8 cellular contexts compared by ENCODE assay signal in genomic region chr19:12954150-12954962, GRCh38. TPM values are rescaled to one million over a fixed set of nuclear protein-coding genes. Genes with fewer than 3 reads are reported as not detected.
DNase-seq lines count a peak whose midpoint lies in the region; ATAC-seq and TF ChIP-seq lines count a peak whose summit lies in the region.
"Had no signal": no experiment of that assay in that cellular context is flagged by ENCODE, and none has a peak within 500 bp of the region (broad histone marks: within the 10 kb centered on the region; RNA-seq: fewer than 3 reads in every experiment).

No MANE protein-coding gene starts in this region.

- peak overlapping the region in 1 of 2 experiments; percentile 12; a peak in 1 of 4 replicates for H3K4me3 ChIP-seq in DND-41 (ENCODE audit: low read depth in 1 of 2, low read length in 2 of 2)
- H3K4me3 ChIP-seq in MM.1S (ENCODE audit: low read length), result no peak overlapping the region
- no peak overlapping the region for H3K4me3 ChIP-seq in colonic mucosa

- H3K79me2 ChIP-seq in DND-41 (ENCODE audit: insufficient read depth, low read length) (peaks cover 75% of the 10 kb centered on the region), MM.1S (ENCODE audit: low read length) (peaks cover 66% of the 10 kb centered on the region)

- H3K27ac Mint-ChIP-seq in progenitor cell of endocrine pancreas, result peak overlapping the region; percentile 13

- H3K27me3 Mint-ChIP-seq in progenitor cell of endocrine pancreas, result no peaks in the 10 kb centered on the region

- H3K27ac ChIP-seq in DND-41 (ENCODE audit: low read length), result peak overlapping the region; percentile 43; the same call in 1 of the 2 replicates
- H3K27ac ChIP-seq in MM.1S (ENCODE audit: low read length), result peak overlapping the region; percentile 40; the same call in 1 of the 2 replicates
- peak overlapping the region; percentile 47 for H3K27ac ChIP-seq in colonic mucosa

- H3K27me3 ChIP-seq in DND-41 (ENCODE audit: insufficient read depth, low read length, poor library complexity) (no peaks in the 10 kb centered on the region), MM.1S (replicated peaks; ENCODE audit: insufficient read depth, low read length) (no peaks in the 10 kb centered on the region), colonic mucosa (no peaks in the 10 kb centered on the region)

- H3K36me3 ChIP-seq in DND-41 (ENCODE audit: insufficient read depth, low read length) (peaks cover 69% of the 10 kb centered on the region), MM.1S (replicated peaks; ENCODE audit: insufficient read depth, low read length) (peaks cover 6% of the 10 kb centered on the region; the same call in 1 of the 2 replicates), colonic mucosa (peaks cover 5% of the 10 kb centered on the region)

- H3K9me3 ChIP-seq in DND-41 (ENCODE audit: insufficient read depth, low read length, severe bottlenecking) (no peaks in the 10 kb centered on the region), MM.1S (replicated peaks; ENCODE audit: insufficient read depth, low read length) (no peaks in the 10 kb centered on the region), colonic mucosa (no peaks in the 10 kb centered on the region)

- peaks cover 37% of the 10 kb centered on the region for H3F3A ChIP-seq in MM.1S (ENCODE audit: insufficient read depth, low read length)

- H3K4me1 ChIP-seq in DND-41 (ENCODE audit: insufficient read depth, low read length), result peaks cover 49% of the 10 kb centered on the region
- H3K4me1 ChIP-seq in MM.1S (ENCODE audit: low read length), result peaks cover 24% of the 10 kb centered on the region
- peaks cover 6% of the 10 kb centered on the region for H3K4me1 ChIP-seq in colonic mucosa

- no peaks in the 10 kb centered on the region for H3K9me2 ChIP-seq in MM.1S (replicated peaks; ENCODE audit: insufficient read depth, low read length)

- ATAC-seq in DND-41 (ENCODE audit: insufficient read depth, low read depth) (no peak), GM19351 (IDR thresholded peaks at IDR 0.05; ENCODE audit: unreplicated experiment) (no peak), HG03457 (IDR thresholded peaks at IDR 0.05; ENCODE audit: unreplicated experiment) (no peak)

- no peak for TF ChIP-seq CTCF in DND-41 (IDR thresholded peaks at IDR 0.05; ENCODE audit: borderline replicate concordance, extremely low read depth, low read length, poor library complexity, severe bottlenecking)
- TF ChIP-seq CTCF in MM.1S (IDR thresholded peaks at IDR 0.05; ENCODE audit: low read length), result no peak
- no peak for TF ChIP-seq CTCF in colonic mucosa (IDR thresholded peaks at IDR 0.05)
- no peak for TF ChIP-seq CTCF in progenitor cell of endocrine pancreas (IDR thresholded peaks at IDR 0.05; ENCODE audit: unreplicated experiment)

- H3K4me3 Mint-ChIP-seq in progenitor cell of endocrine pancreas (ENCODE audit: low read depth), result peak overlapping the region; percentile 34

- peak overlapping the region; percentile 82 for H3K4me2 ChIP-seq in DND-41 (ENCODE audit: insufficient read depth, low read length)
- no peak overlapping the region for H3K4me2 ChIP-seq in MM.1S (ENCODE audit: low read depth, low read length)

- peaks cover 22% of the 10 kb centered on the region for H3K36me3 Mint-ChIP-seq in progenitor cell of endocrine pancreas (ENCODE audit: insufficient read depth)

- H4K20me1 ChIP-seq in DND-41 (ENCODE audit: insufficient read depth, low read length) (peaks cover 27% of the 10 kb centered on the region), MM.1S (ENCODE audit: insufficient read depth, low read length) (0 out of 2 replicates have a peak, but pooled peaks cover 6% of the 10 kb centered on the region)

- peaks cover 8% of the 10 kb centered on the region for H3K4me1 Mint-ChIP-seq in progenitor cell of endocrine pancreas (ENCODE audit: low read depth)

- intact Hi-C loops in colonic mucosa (cut with DNase I), result no loop called here

- H2AFZ ChIP-seq in DND-41 (ENCODE audit: low read depth, low read length) (no peak overlapping the region), MM.1S (ENCODE audit: low read length) (no peak overlapping the region)

- no peaks in the 10 kb centered on the region for H3K9me3 Mint-ChIP-seq in progenitor cell of endocrine pancreas (ENCODE audit: low read depth)

- no peak for DNase-seq in DND-41
- peak; percentile 53 for DNase-seq in MM.1S
- DNase-seq in colonic mucosa, result peak; percentile 36
- DNase-seq in progenitor cell of endocrine pancreas (ENCODE audit: low spot score, unreplicated experiment), result no peak
- no peak for DNase-seq in globus pallidus (ENCODE audit: low spot score)
- DNase-seq: NCI-H1436 treated with DMSO at 0.1 percent for 48 hours had no signal

- peak overlapping the region; percentile 14; the same call in 1 of the 2 replicates for H3K9ac ChIP-seq in DND-41 (ENCODE audit: low read depth, low read length)
- no peak overlapping the region for H3K9ac ChIP-seq in MM.1S (ENCODE audit: low read length)
- H3K9ac ChIP-seq in colonic mucosa (ENCODE audit: low read depth in 2 of 2, low read length in 2 of 2), result no peak overlapping the region

RNA-seq across cellular contexts. Expression of gene GADD45GIP1, which starts 2.7 kb away (rescaled TPM):
- 10 to 100 TPM; 16.1 to 41.9 TPM for total RNA-seq in colonic mucosa
- total RNA-seq in progenitor cell of endocrine pancreas, result 16.8 and 20.8 TPM in 2 replicates

RNA-seq across cellular contexts. Expression of gene RAD23A, which starts 8.7 kb away (rescaled TPM):
- total RNA-seq in colonic mucosa (100 to 1,000 TPM in 1 of 2 donors, 10 to 100 TPM in 1; 78.5 to 121 TPM), progenitor cell of endocrine pancreas (70.4 and 78.8 TPM in 2 replicates)

RNA-seq across cellular contexts. Expression of gene DAND5, which starts 15.0 kb away (rescaled TPM):
- total RNA-seq in colonic mucosa (under 1 TPM; 0.19 to 0.27 TPM), progenitor cell of endocrine pancreas (not detected in 2 replicates)

RNA-seq across cellular contexts. Expression of gene CALR, which starts 15.9 kb away (rescaled TPM):
- total RNA-seq in colonic mucosa (1,000 to 10,000 TPM in 1 of 2 donors, 100 to 1,000 TPM in 1; 682 to 1,848 TPM), progenitor cell of endocrine pancreas (707 and 730 TPM in 2 replicates)

RNA-seq across cellular contexts. Expression of gene FARSA, which starts 20.8 kb away (rescaled TPM):
- total RNA-seq in colonic mucosa (100 to 1,000 TPM in 1 of 2 donors, 10 to 100 TPM in 1; 46.9 to 111 TPM), progenitor cell of endocrine pancreas (61.2 and 63.3 TPM in 2 replicates)

Comparison
In these comparisons a context has a peak if more than half of its experiments do, and no peak if none do; other contexts are left out.
1. DNase-seq: peak in MM.1S (single experiment) and colonic mucosa (single experiment); none in DND-41 (single experiment), progenitor cell of endocrine pancreas (single experiment) and globus pallidus (single experiment).
2. Peak in every context shown above with its lines, with median percentiles within 50 percentile points of each other: H3K27ac ChIP-seq.